Comparison of ENCODE assay signal across 8 cellular contexts in genomic region chr10:95655571-95656290, GRCh38. TPM values are rescaled to one million over a fixed set of nuclear protein-coding genes. Genes with fewer than 3 reads are reported as not detected.
DNase-seq lines count a peak whose midpoint lies in the region; ATAC-seq and TF ChIP-seq lines count a peak whose summit lies in the region.

No MANE protein-coding gene starts in this region.

- TF ChIP-seq POLR2A in lower leg skin (IDR thresholded peaks at IDR 0.05), result no peak

- 10 to 14% methylated on average over 16 to 21 of the region's 23 CpGs for WGBS in lower leg skin, 2 donors

- H3K27ac Mint-ChIP-seq in central memory CD8-positive, alpha-beta T cell (ENCODE audit: low read depth), result peak overlapping the region; percentile 95
- peak overlapping the region; percentile 86 for H3K27ac Mint-ChIP-seq in stimulated activated memory B cell treated with anti-CD40 and anti-IgM and Interleukin-4, amounts not matched to agents 10 μg/mL and 1 μg/mL and 100 μg/mL, for 72 hours

- no peaks in the 10 kb centered on the region for H3K27me3 Mint-ChIP-seq in central memory CD8-positive, alpha-beta T cell
- H3K27me3 Mint-ChIP-seq in stimulated activated memory B cell treated with anti-CD40 and anti-IgM and Interleukin-4, amounts not matched to agents 10 μg/mL and 1 μg/mL and 100 μg/mL, for 72 hours, result no peaks in the 10 kb centered on the region

- TF ChIP-seq CTCF in lower leg skin (IDR thresholded peaks at IDR 0.05), result no peak

- DNase-seq in activated T-cell treated with anti-CD3 and anti-CD28 coated beads for 48 hours (ENCODE audit: low read depth) (peak; percentile 4), activated T-cell treated with anti-CD3 and anti-CD28 coated beads for 4 hours (no peak), RPMI7951 (ENCODE audit: low read depth) (peak; percentile 35), lower leg skin (ENCODE audit: low spot score in 2 of 2) (peak in 1 of 2 donors; percentile 87), NCI-H187 (lab: John Stamatoyannopoulos, UW) (no peak)
- DNase-seq in central memory CD8-positive, alpha-beta T cell (ENCODE audit: low spot score in 2 of 2), result peak in 1 of 2 donors; percentile 10

- peak overlapping the region; percentile 67 for H3K4me3 ChIP-seq in lower leg skin (ENCODE audit: low read depth, poor library complexity, severe bottlenecking)

- H3K4me3 Mint-ChIP-seq in central memory CD8-positive, alpha-beta T cell, result peak overlapping the region; percentile 98
- peak overlapping the region; percentile 95 for H3K4me3 Mint-ChIP-seq in stimulated activated memory B cell treated with anti-CD40 and anti-IgM and Interleukin-4, amounts not matched to agents 10 μg/mL and 1 μg/mL and 100 μg/mL, for 72 hours

- H3K36me3 Mint-ChIP-seq in central memory CD8-positive, alpha-beta T cell (ENCODE audit: insufficient read depth), result peaks cover 21% of the 10 kb centered on the region
- H3K36me3 Mint-ChIP-seq in stimulated activated memory B cell treated with anti-CD40 and anti-IgM and Interleukin-4, amounts not matched to agents 10 μg/mL and 1 μg/mL and 100 μg/mL, for 72 hours, result peaks cover 29% of the 10 kb centered on the region

- intact Hi-C loops in lower leg skin (cut with DNase I; ENCODE audit: low total_unique reads), result no loop called here

- peaks cover 7% of the 10 kb centered on the region for H3K9me3 Mint-ChIP-seq in central memory CD8-positive, alpha-beta T cell
- peaks cover 9% of the 10 kb centered on the region for H3K9me3 Mint-ChIP-seq in stimulated activated memory B cell treated with anti-CD40 and anti-IgM and Interleukin-4, amounts not matched to agents 10 μg/mL and 1 μg/mL and 100 μg/mL, for 72 hours

- peak; percentile 4 for ATAC-seq in HG02798 (IDR thresholded peaks at IDR 0.05; ENCODE audit: poor library complexity, unreplicated experiment)
- no peak for ATAC-seq in central memory CD8-positive, alpha-beta T cell (replicated peaks; ENCODE audit: extremely low read depth, poor library complexity, severe bottlenecking)
- ATAC-seq in stimulated activated memory B cell treated with anti-CD40 and anti-IgM and Interleukin-4, amounts not matched to agents 10 μg/mL and 1 μg/mL and 100 μg/mL, for 72 hours, result peak; percentile 7

- H3K4me1 Mint-ChIP-seq in central memory CD8-positive, alpha-beta T cell, result peaks cover 34% of the 10 kb centered on the region
- peaks cover 30% of the 10 kb centered on the region for H3K4me1 Mint-ChIP-seq in stimulated activated memory B cell treated with anti-CD40 and anti-IgM and Interleukin-4, amounts not matched to agents 10 μg/mL and 1 μg/mL and 100 μg/mL, for 72 hours

RNA-seq across cellular contexts. Expression of gene ALDH18A1, which starts 0.8 kb away (rescaled TPM):
- total RNA-seq in RPMI7951 (2014; rRNA removed; shearing (Covaris generic)), result 54.2 and 64.5 TPM in 2 replicates
- 10 to 100 TPM; 25.1 to 32.4 (median 29.1) TPM for total RNA-seq in lower leg skin

RNA-seq across cellular contexts. Expression of gene TCTN3, which starts 38.0 kb away (rescaled TPM):
- 31.1 and 35.8 TPM in 2 replicates for total RNA-seq in RPMI7951 (2014; rRNA removed; shearing (Covaris generic))
- total RNA-seq in lower leg skin, result 10 to 100 TPM; 13.6 to 23.1 (median 16.3) TPM

Comparison
In these comparisons a context has a peak if more than half of its experiments do, and no peak if none do; other contexts are left out.
1. DNase-seq: peak in activated T-cell treated with anti-CD3 and anti-CD28 coated beads for 48 hours (single experiment) and RPMI7951 (single experiment); none in activated T-cell treated with anti-CD3 and anti-CD28 coated beads for 4 hours (single experiment) and NCI-H187 (0 of 2).